In the genomic region with DNA sequence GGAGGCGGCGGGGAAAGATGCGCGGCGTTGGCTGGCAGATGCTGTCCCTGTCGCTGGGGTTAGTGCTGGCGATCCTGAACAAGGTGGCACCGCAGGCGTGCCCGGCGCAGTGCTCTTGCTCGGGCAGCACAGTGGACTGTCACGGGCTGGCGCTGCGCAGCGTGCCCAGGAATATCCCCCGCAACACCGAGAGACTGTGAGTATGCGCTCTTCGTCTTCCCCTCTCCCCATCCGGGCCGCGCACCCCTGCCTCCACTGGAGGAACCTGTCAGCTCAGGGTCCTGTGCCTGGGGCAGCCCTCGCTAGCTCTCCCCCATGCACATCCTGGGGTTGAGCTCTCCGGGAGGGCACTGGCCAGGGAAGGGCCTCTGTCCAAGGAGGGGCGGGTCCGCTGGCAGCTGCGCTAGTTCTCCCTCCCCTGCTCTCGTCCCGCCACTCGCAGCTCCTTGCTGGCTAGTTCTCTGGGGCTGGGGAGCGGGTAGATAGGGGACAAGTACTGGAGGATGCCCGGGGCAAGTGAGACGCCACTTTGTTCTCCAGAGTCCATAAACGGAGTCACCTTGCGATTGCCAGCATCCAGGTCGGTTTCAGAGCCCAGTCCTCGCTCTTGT, we compare ENCODE assay signal across 1 cellular context.
TF ChIP-seq lines count a peak whose summit lies in the region.

No MANE protein-coding gene starts in this region.

TF ChIP-seq in HEK293, 187 proteins besides CTCF, POLR2A, EP300 and RAD21 (continued from another document and continues in another):
- TF ChIP-seq, protein P1, sequence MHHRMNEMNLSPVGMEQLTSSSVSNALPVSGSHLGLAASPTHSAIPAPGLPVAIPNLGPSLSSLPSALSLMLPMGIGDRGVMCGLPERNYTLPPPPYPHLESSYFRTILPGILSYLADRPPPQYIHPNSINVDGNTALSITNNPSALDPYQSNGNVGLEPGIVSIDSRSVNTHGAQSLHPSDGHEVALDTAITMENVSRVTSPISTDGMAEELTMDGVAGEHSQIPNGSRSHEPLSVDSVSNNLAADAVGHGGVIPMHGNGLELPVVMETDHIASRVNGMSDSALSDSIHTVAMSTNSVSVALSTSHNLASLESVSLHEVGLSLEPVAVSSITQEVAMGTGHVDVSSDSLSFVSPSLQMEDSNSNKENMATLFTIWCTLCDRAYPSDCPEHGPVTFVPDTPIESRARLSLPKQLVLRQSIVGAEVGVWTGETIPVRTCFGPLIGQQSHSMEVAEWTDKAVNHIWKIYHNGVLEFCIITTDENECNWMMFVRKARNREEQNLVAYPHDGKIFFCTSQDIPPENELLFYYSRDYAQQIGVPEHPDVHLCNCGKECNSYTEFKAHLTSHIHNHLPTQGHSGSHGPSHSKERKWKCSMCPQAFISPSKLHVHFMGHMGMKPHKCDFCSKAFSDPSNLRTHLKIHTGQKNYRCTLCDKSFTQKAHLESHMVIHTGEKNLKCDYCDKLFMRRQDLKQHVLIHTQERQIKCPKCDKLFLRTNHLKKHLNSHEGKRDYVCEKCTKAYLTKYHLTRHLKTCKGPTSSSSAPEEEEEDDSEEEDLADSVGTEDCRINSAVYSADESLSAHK (tag by site-specific recombination; IDR thresholded peaks at IDR 0.05): no peak
- TF ChIP-seq ZNF155 (tag by site-specific recombination; IDR thresholded peaks at IDR 0.05) (no peak), ZNF677 (tag by site-specific recombination; IDR thresholded peaks at IDR 0.05) (no peak), HOXC10 (CRISPR knock-in tag; IDR thresholded peaks at IDR 0.05) (no peak), KLF8 (tag by site-specific recombination; IDR thresholded peaks at IDR 0.05) (no peak), ZNF391 (tag by site-specific recombination; IDR thresholded peaks at IDR 0.05; ENCODE audit: borderline replicate concordance, low read depth) (no peak), ZNF626 (tag by site-specific recombination; IDR thresholded peaks at IDR 0.05) (no peak), ZNF366 (tag by site-specific recombination; conservative IDR thresholded peaks at IDR 0.05) (no peak), ZNF169 (tag by site-specific recombination; IDR thresholded peaks at IDR 0.05) (no peak), ZSCAN30 (tag by site-specific recombination; IDR thresholded peaks at IDR 0.05) (no peak), SALL2 (tag by site-specific recombination; IDR thresholded peaks at IDR 0.05; ENCODE audit: borderline replicate concordance) (no peak), ZNF600 (tag by site-specific recombination; IDR thresholded peaks at IDR 0.05) (peak; percentile 65), GLIS1 (tag by site-specific recombination; IDR thresholded peaks at IDR 0.05) (peak; percentile 68; the same call in 1 of the 2 replicates), ZNF488 (tag by site-specific recombination; IDR thresholded peaks at IDR 0.05) (no peak), ZNF311 (tag by site-specific recombination; IDR thresholded peaks at IDR 0.05; ENCODE audit: borderline replicate concordance) (no peak), SP2 (tag by site-specific recombination; IDR thresholded peaks at IDR 0.05) (peak; percentile 43), ZNF658 (tag by site-specific recombination; IDR thresholded peaks at IDR 0.05) (no peak), ZNF202 (tag by site-specific recombination; IDR thresholded peaks at IDR 0.05; ENCODE audit: borderline replicate concordance) (no peak), GLI4 (tag by site-specific recombination; IDR thresholded peaks at IDR 0.05) (no peak), SETDB1 (IDR thresholded peaks at IDR 0.05; ENCODE audit: insufficient read length, low read length) (no peak), KLF7 (tag by site-specific recombination; IDR thresholded peaks at IDR 0.05; ENCODE audit: borderline replicate concordance) (no peak), ZNF501 (tag by site-specific recombination; IDR thresholded peaks at IDR 0.05) (no peak), KLF17 (tag by site-specific recombination; IDR thresholded peaks at IDR 0.05) (no peak), ZNF18 (tag by site-specific recombination; IDR thresholded peaks at IDR 0.05) (no peak), GLIS2 (tag by site-specific recombination; IDR thresholded peaks at IDR 0.05) (peak; percentile 44), ZSCAN5A (tag by site-specific recombination; IDR thresholded peaks at IDR 0.05) (no peak), ZNF174 (tag by site-specific recombination; IDR thresholded peaks at IDR 0.05) (no peak), BCL6B (tag by site-specific recombination; IDR thresholded peaks at IDR 0.05) (no peak), ZNF530 (tag by site-specific recombination; IDR thresholded peaks at IDR 0.05; ENCODE audit: low read depth) (no peak), ZNF184 (tag by site-specific recombination; IDR thresholded peaks at IDR 0.05) (no peak), ZNF544 (tag by site-specific recombination; IDR thresholded peaks at IDR 0.05) (no peak), ZFP3 (tag by site-specific recombination; IDR thresholded peaks at IDR 0.05; ENCODE audit: low read depth) (no peak)
- TF ChIP-seq, protein P2, sequence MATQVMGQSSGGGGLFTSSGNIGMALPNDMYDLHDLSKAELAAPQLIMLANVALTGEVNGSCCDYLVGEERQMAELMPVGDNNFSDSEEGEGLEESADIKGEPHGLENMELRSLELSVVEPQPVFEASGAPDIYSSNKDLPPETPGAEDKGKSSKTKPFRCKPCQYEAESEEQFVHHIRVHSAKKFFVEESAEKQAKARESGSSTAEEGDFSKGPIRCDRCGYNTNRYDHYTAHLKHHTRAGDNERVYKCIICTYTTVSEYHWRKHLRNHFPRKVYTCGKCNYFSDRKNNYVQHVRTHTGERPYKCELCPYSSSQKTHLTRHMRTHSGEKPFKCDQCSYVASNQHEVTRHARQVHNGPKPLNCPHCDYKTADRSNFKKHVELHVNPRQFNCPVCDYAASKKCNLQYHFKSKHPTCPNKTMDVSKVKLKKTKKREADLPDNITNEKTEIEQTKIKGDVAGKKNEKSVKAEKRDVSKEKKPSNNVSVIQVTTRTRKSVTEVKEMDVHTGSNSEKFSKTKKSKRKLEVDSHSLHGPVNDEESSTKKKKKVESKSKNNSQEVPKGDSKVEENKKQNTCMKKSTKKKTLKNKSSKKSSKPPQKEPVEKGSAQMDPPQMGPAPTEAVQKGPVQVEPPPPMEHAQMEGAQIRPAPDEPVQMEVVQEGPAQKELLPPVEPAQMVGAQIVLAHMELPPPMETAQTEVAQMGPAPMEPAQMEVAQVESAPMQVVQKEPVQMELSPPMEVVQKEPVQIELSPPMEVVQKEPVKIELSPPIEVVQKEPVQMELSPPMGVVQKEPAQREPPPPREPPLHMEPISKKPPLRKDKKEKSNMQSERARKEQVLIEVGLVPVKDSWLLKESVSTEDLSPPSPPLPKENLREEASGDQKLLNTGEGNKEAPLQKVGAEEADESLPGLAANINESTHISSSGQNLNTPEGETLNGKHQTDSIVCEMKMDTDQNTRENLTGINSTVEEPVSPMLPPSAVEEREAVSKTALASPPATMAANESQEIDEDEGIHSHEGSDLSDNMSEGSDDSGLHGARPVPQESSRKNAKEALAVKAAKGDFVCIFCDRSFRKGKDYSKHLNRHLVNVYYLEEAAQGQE (tag by site-specific recombination; IDR thresholded peaks at IDR 0.05): peak; percentile 29; the same call in 1 of the 2 replicates
- TF ChIP-seq, protein P3, sequence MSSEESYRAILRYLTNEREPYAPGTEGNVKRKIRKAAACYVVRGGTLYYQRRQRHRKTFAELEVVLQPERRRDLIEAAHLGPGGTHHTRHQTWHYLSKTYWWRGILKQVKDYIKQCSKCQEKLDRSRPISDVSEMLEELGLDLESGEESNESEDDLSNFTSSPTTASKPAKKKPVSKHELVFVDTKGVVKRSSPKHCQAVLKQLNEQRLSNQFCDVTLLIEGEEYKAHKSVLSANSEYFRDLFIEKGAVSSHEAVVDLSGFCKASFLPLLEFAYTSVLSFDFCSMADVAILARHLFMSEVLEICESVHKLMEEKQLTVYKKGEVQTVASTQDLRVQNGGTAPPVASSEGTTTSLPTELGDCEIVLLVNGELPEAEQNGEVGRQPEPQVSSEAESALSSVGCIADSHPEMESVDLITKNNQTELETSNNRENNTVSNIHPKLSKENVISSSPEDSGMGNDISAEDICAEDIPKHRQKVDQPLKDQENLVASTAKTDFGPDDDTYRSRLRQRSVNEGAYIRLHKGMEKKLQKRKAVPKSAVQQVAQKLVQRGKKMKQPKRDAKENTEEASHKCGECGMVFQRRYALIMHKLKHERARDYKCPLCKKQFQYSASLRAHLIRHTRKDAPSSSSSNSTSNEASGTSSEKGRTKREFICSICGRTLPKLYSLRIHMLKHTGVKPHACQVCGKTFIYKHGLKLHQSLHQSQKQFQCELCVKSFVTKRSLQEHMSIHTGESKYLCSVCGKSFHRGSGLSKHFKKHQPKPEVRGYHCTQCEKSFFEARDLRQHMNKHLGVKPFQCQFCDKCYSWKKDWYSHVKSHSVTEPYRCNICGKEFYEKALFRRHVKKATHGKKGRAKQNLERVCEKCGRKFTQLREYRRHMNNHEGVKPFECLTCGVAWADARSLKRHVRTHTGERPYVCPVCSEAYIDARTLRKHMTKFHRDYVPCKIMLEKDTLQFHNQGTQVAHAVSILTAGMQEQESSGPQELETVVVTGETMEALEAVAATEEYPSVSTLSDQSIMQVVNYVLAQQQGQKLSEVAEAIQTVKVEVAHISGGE (tag by site-specific recombination; conservative IDR thresholded peaks at IDR 0.05; ENCODE audit: low read depth): no peak
- TF ChIP-seq, protein P4, sequence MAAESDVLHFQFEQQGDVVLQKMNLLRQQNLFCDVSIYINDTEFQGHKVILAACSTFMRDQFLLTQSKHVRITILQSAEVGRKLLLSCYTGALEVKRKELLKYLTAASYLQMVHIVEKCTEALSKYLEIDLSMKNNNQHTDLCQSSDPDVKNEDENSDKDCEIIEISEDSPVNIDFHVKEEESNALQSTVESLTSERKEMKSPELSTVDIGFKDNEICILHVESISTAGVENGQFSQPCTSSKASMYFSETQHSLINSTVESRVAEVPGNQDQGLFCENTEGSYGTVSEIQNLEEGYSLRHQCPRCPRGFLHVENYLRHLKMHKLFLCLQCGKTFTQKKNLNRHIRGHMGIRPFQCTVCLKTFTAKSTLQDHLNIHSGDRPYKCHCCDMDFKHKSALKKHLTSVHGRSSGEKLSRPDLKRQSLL (tag by site-specific recombination; IDR thresholded peaks at IDR 0.05): no peak
- TF ChIP-seq, protein P5, sequence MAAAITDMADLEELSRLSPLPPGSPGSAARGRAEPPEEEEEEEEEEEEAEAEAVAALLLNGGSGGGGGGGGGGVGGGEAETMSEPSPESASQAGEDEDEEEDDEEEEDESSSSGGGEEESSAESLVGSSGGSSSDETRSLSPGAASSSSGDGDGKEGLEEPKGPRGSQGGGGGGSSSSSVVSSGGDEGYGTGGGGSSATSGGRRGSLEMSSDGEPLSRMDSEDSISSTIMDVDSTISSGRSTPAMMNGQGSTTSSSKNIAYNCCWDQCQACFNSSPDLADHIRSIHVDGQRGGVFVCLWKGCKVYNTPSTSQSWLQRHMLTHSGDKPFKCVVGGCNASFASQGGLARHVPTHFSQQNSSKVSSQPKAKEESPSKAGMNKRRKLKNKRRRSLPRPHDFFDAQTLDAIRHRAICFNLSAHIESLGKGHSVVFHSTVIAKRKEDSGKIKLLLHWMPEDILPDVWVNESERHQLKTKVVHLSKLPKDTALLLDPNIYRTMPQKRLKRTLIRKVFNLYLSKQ (tag by site-specific recombination; IDR thresholded peaks at IDR 0.05; ENCODE audit: borderline replicate concordance): no peak
